9 cellular contexts compared by ENCODE assay signal in genomic region chr21:45982256-45982757, GRCh38. TPM values are rescaled to one million over a fixed set of nuclear protein-coding genes. Genes with fewer than 3 reads are reported as not detected.
DNase-seq lines count a peak whose midpoint lies in the region; ATAC-seq and TF ChIP-seq lines count a peak whose summit lies in the region.
"Had no signal": no experiment of that assay in that cellular context is flagged by ENCODE, and none has a peak within 500 bp of the region (broad histone marks: within the 10 kb centered on the region; RNA-seq: fewer than 3 reads in every experiment).

No MANE protein-coding gene starts in this region.

- no peaks in the 10 kb centered on the region for H3K36me3 ChIP-seq in breast epithelium
- peaks cover 31% of the 10 kb centered on the region for H3K36me3 ChIP-seq in thoracic aorta

- CTCF ChIA-PET in activated CD4-positive, alpha-beta T cell treated with anti-CD3 and anti-CD28 coated beads for 36 hours (lab: Charles Lee): no interaction called here

- no peaks in the 10 kb centered on the region for H3K4me1 ChIP-seq in breast epithelium
- peaks cover 8 to 48% of the 10 kb centered on the region in 2 donors for H3K4me1 ChIP-seq in thoracic aorta (ENCODE audit: control insufficient read depth in 1 of 2, low read depth in 2 of 2)

- peak; percentile 15 for DNase-seq in activated CD4-positive, alpha-beta T cell treated with anti-CD3 and anti-CD28 coated beads for 36 hours
- DNase-seq in activated CD4-positive, alpha-beta T cell treated with anti-CD3 and anti-CD28 coated beads for 48 hours: no peak
- peak; percentile 40 to 47 for DNase-seq in breast epithelium (ENCODE audit: low spot score in 2 of 2)
- peak; percentile 63 for DNase-seq in left kidney (ENCODE audit: low read depth, low spot score)
- DNase-seq in thoracic aorta (ENCODE audit: low spot score): no peak
- no peak for DNase-seq in ureter (ENCODE audit: low spot score)
- DNase-seq in NCI-H446 treated with DMSO at 0.1 percent for 48 hours (lab: John Stamatoyannopoulos, UW): no peak
- DNase-seq: CD4-positive, CD25-positive, alpha-beta regulatory T cell had no signal

- no peaks in the 10 kb centered on the region for H3K27me3 ChIP-seq in breast epithelium
- H3K27me3 ChIP-seq in thoracic aorta (replicated peaks; ENCODE audit: insufficient read depth): no peaks in the 10 kb centered on the region

- TF ChIP-seq CTCF in breast epithelium (IDR thresholded peaks at IDR 0.05) (no peak), thoracic aorta (IDR thresholded peaks at IDR 0.05) (no peak)

- peaks cover 4% of the 10 kb centered on the region for H3K27me3 Mint-ChIP-seq in activated CD4-positive, alpha-beta T cell treated with anti-CD3 and anti-CD28 coated beads for 36 hours
- H3K27me3 Mint-ChIP-seq: CD4-positive, CD25-positive, alpha-beta regulatory T cell had no signal

- H3K4me1 Mint-ChIP-seq in activated CD4-positive, alpha-beta T cell treated with anti-CD3 and anti-CD28 coated beads for 36 hours: peaks cover 8% of the 10 kb centered on the region

- no peak for ATAC-seq in activated CD4-positive, alpha-beta T cell treated with anti-CD3 and anti-CD28 coated beads for 36 hours
- ATAC-seq in thoracic aorta (ENCODE audit: insufficient number of reproducible peaks, low FRiP score, low read depth) (no peak), GM21367 (IDR thresholded peaks at IDR 0.05; ENCODE audit: unreplicated experiment) (no peak)

- intact Hi-C loops in activated CD4-positive, alpha-beta T cell treated with anti-CD3 and anti-CD28 coated beads for 36 hours (cut with DNase I, micrococcal nuclease): no loop called here
- intact Hi-C loops in breast epithelium (cut with DNase I; ENCODE audit: low total_unique reads): no loop called here

- H3K36me3 Mint-ChIP-seq in activated CD4-positive, alpha-beta T cell treated with anti-CD3 and anti-CD28 coated beads for 36 hours (ENCODE audit: low read depth): peaks cover 1% of the 10 kb centered on the region
- H3K36me3 Mint-ChIP-seq: CD4-positive, CD25-positive, alpha-beta regulatory T cell had no signal

- no peaks in the 10 kb centered on the region for H3K9me3 ChIP-seq in breast epithelium
- no peaks in the 10 kb centered on the region for H3K9me3 ChIP-seq in thoracic aorta

- TF ChIP-seq POLR2A in breast epithelium (IDR thresholded peaks at IDR 0.05): no peak

- POLR2A ChIA-PET in activated CD4-positive, alpha-beta T cell treated with anti-CD3 and anti-CD28 coated beads for 36 hours (lab: Charles Lee): no interaction called here

- H3K27ac Mint-ChIP-seq in activated CD4-positive, alpha-beta T cell treated with anti-CD3 and anti-CD28 coated beads for 36 hours: no peak overlapping the region
- H3K27ac Mint-ChIP-seq: CD4-positive, CD25-positive, alpha-beta regulatory T cell had no signal

- H3K9me3 Mint-ChIP-seq in activated CD4-positive, alpha-beta T cell treated with anti-CD3 and anti-CD28 coated beads for 36 hours (ENCODE audit: low read depth): no peaks in the 10 kb centered on the region

- H3K4me3 Mint-ChIP-seq in activated CD4-positive, alpha-beta T cell treated with anti-CD3 and anti-CD28 coated beads for 36 hours: peak overlapping the region; percentile 10

- H3K4me3 ChIP-seq in breast epithelium (peak overlapping the region; percentile 79 to 97 (median 89)), thoracic aorta (peak overlapping the region; percentile 99)

- H3K27ac ChIP-seq in breast epithelium: peak overlapping the region; percentile 62 to 88
- H3K27ac ChIP-seq in thoracic aorta: peak overlapping the region; percentile 89 to 91

RNA-seq across cellular contexts. Expression of gene COL6A1, which starts 0.7 kb away (rescaled TPM):
- total RNA-seq in activated CD4-positive, alpha-beta T cell treated with anti-CD3 and anti-CD28 coated beads for 36 hours: under 1 TPM; 0.57 to 0.69 TPM
- total RNA-seq in breast epithelium (100 to 1,000 TPM; 137 to 527 (median 201) TPM), thoracic aorta (1,000 to 10,000 TPM in 1 of 2 donors, 100 to 1,000 TPM in 1; 814 to 1,189 TPM), ureter (289 TPM)

Comparison
In these comparisons a context has a peak if more than half of its experiments do, and no peak if none do; other contexts are left out.
1. DNase-seq: peak in activated CD4-positive, alpha-beta T cell treated with anti-CD3 and anti-CD28 coated beads for 36 hours (single experiment), breast epithelium (2 of 2) and left kidney (single experiment); none in activated CD4-positive, alpha-beta T cell treated with anti-CD3 and anti-CD28 coated beads for 48 hours (single experiment), thoracic aorta (single experiment), ureter (single experiment) and NCI-H446 treated with DMSO at 0.1 percent for 48 hours (single experiment).
2. RNA of gene COL6A1, which starts 0.7 kb away (total RNA-seq): 814 to 1,189 TPM in thoracic aorta, 289 TPM in ureter (single experiment) and 137 to 527 TPM in breast epithelium; 0.57 to 0.69 TPM in activated CD4-positive, alpha-beta T cell treated with anti-CD3 and anti-CD28 coated beads for 36 hours; every median in the first group is over 10 times any median in the second.